8 cellular contexts compared by ENCODE assay signal in the genomic region with DNA sequence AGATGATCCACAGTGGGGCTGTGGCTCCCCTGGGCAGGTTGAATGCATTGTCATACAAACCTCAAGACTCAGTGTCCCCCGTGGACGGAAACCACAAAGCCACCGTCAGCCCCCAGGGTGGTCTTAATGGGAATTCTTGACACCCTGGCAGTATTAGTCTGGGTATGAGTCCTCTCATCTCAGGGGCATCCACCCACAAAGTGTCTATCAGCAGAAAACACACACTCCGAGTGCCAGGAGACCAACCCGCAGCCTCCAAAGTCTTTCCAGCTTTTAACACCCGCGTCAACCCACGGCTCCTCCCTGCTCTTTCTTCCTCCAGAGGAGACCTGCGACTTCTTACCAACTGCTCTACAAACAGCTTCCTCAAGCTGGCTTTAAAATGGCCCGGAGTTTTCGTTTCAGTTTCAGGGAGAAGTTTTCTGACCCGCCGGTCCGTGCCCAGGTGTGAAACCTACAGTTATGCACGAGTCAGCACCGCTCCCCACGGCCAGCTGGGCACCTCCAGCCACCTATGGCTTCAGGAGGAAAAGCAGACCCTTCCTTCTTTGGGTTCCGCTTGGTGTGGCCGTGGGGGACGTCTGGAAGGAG. TPM values are rescaled to one million over a fixed set of nuclear protein-coding genes. Genes with fewer than 3 reads are reported as not detected.
DNase-seq lines count a peak whose midpoint lies in the region; ATAC-seq and TF ChIP-seq lines count a peak whose summit lies in the region.

No MANE protein-coding gene starts in this region.

- no peaks in the 10 kb centered on the region for H3K4me1 ChIP-seq in lower lobe of right lung

- intact Hi-C loops in lower lobe of right lung (cut with DNase I), result no loop called here

- H3K9me3 ChIP-seq in lower lobe of right lung, result no peaks in the 10 kb centered on the region

- H3K36me3 Mint-ChIP-seq in T-helper 2 cell treated with Interferon-gamma antibody and Interleukin-4, amounts not matched to agents 5 μg/mL and 100 μg/mL, for 36 hours (ENCODE audit: low read depth), result peaks cover 73% of the 10 kb centered on the region

- H3K9me3 Mint-ChIP-seq in T-helper 2 cell treated with Interferon-gamma antibody and Interleukin-4, amounts not matched to agents 5 μg/mL and 100 μg/mL, for 36 hours, result peaks cover 3% of the 10 kb centered on the region

- H3K27me3 Mint-ChIP-seq in T-helper 2 cell treated with Interferon-gamma antibody and Interleukin-4, amounts not matched to agents 5 μg/mL and 100 μg/mL, for 36 hours (ENCODE audit: low read depth), result no peaks in the 10 kb centered on the region

- peak overlapping the region; percentile 79 for H3K4me3 Mint-ChIP-seq in T-helper 2 cell treated with Interferon-gamma antibody and Interleukin-4, amounts not matched to agents 5 μg/mL and 100 μg/mL, for 36 hours

- H3K27ac Mint-ChIP-seq in T-helper 2 cell treated with Interferon-gamma antibody and Interleukin-4, amounts not matched to agents 5 μg/mL and 100 μg/mL, for 36 hours, result peak overlapping the region; percentile 94

- H3K27me3 ChIP-seq in lower lobe of right lung (ENCODE audit: low read depth), result peaks cover 14% of the 10 kb centered on the region

- H3K36me3 ChIP-seq in lower lobe of right lung, result no peaks in the 10 kb centered on the region

- peak; percentile 48 for DNase-seq in T-helper 2 cell treated with Interferon-gamma antibody and Interleukin-4, amounts not matched to agents 5 μg/mL and 100 μg/mL, for 36 hours (ENCODE audit: low spot score)
- DNase-seq in lower lobe of right lung, result no peak
- no peak for DNase-seq in foreskin melanocyte
- no peak for DNase-seq in inferior parietal cortex (ENCODE audit: extremely low spot score)
- DNase-seq in omental fat pad (ENCODE audit: low spot score), result no peak
- no peak for DNase-seq in NCI-H1694 (lab: John Stamatoyannopoulos, UW)

- H3K27ac ChIP-seq in lower lobe of right lung, result peak overlapping the region; percentile 11

- TF ChIP-seq CTCF in lower lobe of right lung (IDR thresholded peaks at IDR 0.05), result no peak
- TF ChIP-seq CTCF in omental fat pad (IDR thresholded peaks at IDR 0.05), result no peak

- H3K4me3 ChIP-seq in lower lobe of right lung, result peak overlapping the region; percentile 19

- peaks cover 64% of the 10 kb centered on the region for H3K4me1 Mint-ChIP-seq in T-helper 2 cell treated with Interferon-gamma antibody and Interleukin-4, amounts not matched to agents 5 μg/mL and 100 μg/mL, for 36 hours (ENCODE audit: low read depth)

- ATAC-seq in GM19035 (IDR thresholded peaks at IDR 0.05; ENCODE audit: unreplicated experiment), result peak; percentile 37
- peak; percentile 48 for ATAC-seq in HG02973 (IDR thresholded peaks at IDR 0.05; ENCODE audit: unreplicated experiment)
- peak; percentile 3 to 20 for ATAC-seq in lower lobe of right lung
- no peak for ATAC-seq in omental fat pad (ENCODE audit: low FRiP score)

RNA-seq across cellular contexts. Expression of a gene that starts 14.4 kb away (rescaled TPM):
- 19.1 TPM for total RNA-seq in lower lobe of right lung
- 10 to 100 TPM; 17.9 to 27.3 (median 21.8) TPM for total RNA-seq in omental fat pad
